In genomic region chr4:153433753-153434105, GRCh38 we compare ENCODE assay signal across 9 cellular contexts. TPM values are rescaled to one million over a fixed set of nuclear protein-coding genes. Genes with fewer than 3 reads are reported as not detected.
DNase-seq lines count a peak whose midpoint lies in the region; ATAC-seq and TF ChIP-seq lines count a peak whose summit lies in the region.
"Had no signal": no experiment of that assay in that cellular context is flagged by ENCODE, and none has a peak within 500 bp of the region (broad histone marks: within the 10 kb centered on the region; RNA-seq: fewer than 3 reads in every experiment).

No MANE protein-coding gene starts in this region.

- H3K9me3 ChIP-seq in DOHH2 (ENCODE audit: control insufficient read depth, insufficient read depth, low read length) (no peaks in the 10 kb centered on the region), SU-DHL-6 (ENCODE audit: insufficient read depth, low read length) (no peaks in the 10 kb centered on the region), mononuclear cell (ENCODE audit: low read depth, low read length) (no peaks in the 10 kb centered on the region)
- H3K9me3 ChIP-seq: prostate gland had no signal

- TF ChIP-seq CTCF in DOHH2 (IDR thresholded peaks at IDR 0.05; ENCODE audit: low read depth, low read length, poor library complexity, severe bottlenecking) (no peak), SU-DHL-6 (IDR thresholded peaks at IDR 0.05; ENCODE audit: insufficient read depth, low read length, poor library complexity, severe bottlenecking) (no peak)

- H3F3A ChIP-seq in DOHH2 (ENCODE audit: control insufficient read depth, insufficient read depth) (peaks cover 62% of the 10 kb centered on the region), SU-DHL-6 (ENCODE audit: insufficient read depth) (peaks cover 64% of the 10 kb centered on the region)

- H2AFZ ChIP-seq in SU-DHL-6 (ENCODE audit: low read depth, low read length, severe bottlenecking), result no peak overlapping the region

- H3K9ac ChIP-seq in SU-DHL-6 (ENCODE audit: low read length), result peak overlapping the region; percentile 55

- H3K27me3 ChIP-seq in DOHH2 (ENCODE audit: control insufficient read depth, low read length) (no peaks in the 10 kb centered on the region), SU-DHL-6 (ENCODE audit: low read length) (no peaks in the 10 kb centered on the region), mononuclear cell (ENCODE audit: insufficient read depth, low read length) (no peaks in the 10 kb centered on the region)

- H3K4me1 ChIP-seq in DOHH2 (ENCODE audit: control insufficient read depth, low read length), result peaks cover 98% of the 10 kb centered on the region
- H3K4me1 ChIP-seq in mononuclear cell (ENCODE audit: insufficient read depth, low read length), result peaks cover 44% of the 10 kb centered on the region
- H3K4me1 ChIP-seq: prostate gland had no signal

- DNase-seq in T-helper 9 cell, result no peak
- DNase-seq: kidney glomerular epithelial cell had no signal

- peak overlapping the region; percentile 97 for H3K27ac ChIP-seq in DOHH2 (ENCODE audit: low read depth, low read length)
- H3K27ac ChIP-seq in SU-DHL-6 (ENCODE audit: low read depth, low read length), result peak overlapping the region; percentile 96
- H3K27ac ChIP-seq: prostate gland had no signal

- H3K9me2 ChIP-seq in DOHH2 (replicated peaks; ENCODE audit: control insufficient read depth, low read length) (no peaks in the 10 kb centered on the region), SU-DHL-6 (replicated peaks; ENCODE audit: insufficient read depth, low read length) (no peaks in the 10 kb centered on the region)

- H4K20me1 ChIP-seq in DOHH2 (ENCODE audit: control insufficient read depth, insufficient read depth, low read depth, low read length), result no peaks in the 10 kb centered on the region
- no peaks in the 10 kb centered on the region for H4K20me1 ChIP-seq in SU-DHL-6 (ENCODE audit: low read depth, low read length)

- H3K4me3 ChIP-seq in DOHH2 (ENCODE audit: low read length), result peak overlapping the region; percentile 71
- H3K4me3 ChIP-seq in SU-DHL-6 (ENCODE audit: insufficient read depth, low read length, poor library complexity, severe bottlenecking), result peak overlapping the region; percentile 39
- H3K4me3 ChIP-seq in mononuclear cell (ENCODE audit: low read length), result peak overlapping the region; percentile 46
- H3K4me3 ChIP-seq: prostate gland had no signal

- H3K79me2 ChIP-seq in DOHH2 (ENCODE audit: control insufficient read depth, low read length), result peaks cover 64% of the 10 kb centered on the region
- no peaks in the 10 kb centered on the region for H3K79me2 ChIP-seq in SU-DHL-6 (ENCODE audit: insufficient read depth, low read length)

- ATAC-seq in GM21526 (IDR thresholded peaks at IDR 0.05; ENCODE audit: low FRiP score, unreplicated experiment) (peak; percentile 9), HG02884 (IDR thresholded peaks at IDR 0.05; ENCODE audit: unreplicated experiment) (no peak), HG03039 (IDR thresholded peaks at IDR 0.05; ENCODE audit: unreplicated experiment) (no peak)

- H3K36me3 ChIP-seq in DOHH2 (ENCODE audit: control insufficient read depth, low read length) (peaks cover 15% of the 10 kb centered on the region), SU-DHL-6 (ENCODE audit: low read length) (no peaks in the 10 kb centered on the region)
- H3K36me3 ChIP-seq: prostate gland had no signal

- H3K4me2 ChIP-seq in DOHH2 (ENCODE audit: low read length) (peak overlapping the region; percentile 92), SU-DHL-6 (ENCODE audit: low read depth, low read length, poor library complexity, severe bottlenecking) (peak overlapping the region; percentile 85)

RNA-seq across cellular contexts. Expression of gene TMEM131L, which starts 32.4 kb away (rescaled TPM):
- total RNA-seq in mononuclear cell, result 143 TPM
